ENCODE assay signal across 14 cellular contexts in genomic region chr2:207558106-207558505, GRCh38. TPM values are rescaled to one million over a fixed set of nuclear protein-coding genes. Genes with fewer than 3 reads are reported as not detected.
A peak's percentile ranks its signal among the peaks of the same experiment; 100 is the strongest.
DNase-seq lines count a peak whose midpoint lies in the region; ATAC-seq, FAIRE-seq and TF ChIP-seq lines count a peak whose summit lies in the region.
"Had no signal": no experiment of that assay in that cellular context is flagged by ENCODE, and none has a peak within 500 bp of the region (broad histone marks: within the 10 kb centered on the region; RNA-seq: fewer than 3 reads in every experiment).

No MANE protein-coding gene starts in this region.

- TF ChIP-seq EP300 in A549 (IDR thresholded peaks at IDR 0.05): no peak

- DNase-seq in A549 (ENCODE audit: low read depth in 1 of 2, low spot score in 1 of 2) (no peak), EH (ENCODE audit: low read depth) (peak; percentile 99), SK-N-MC (ENCODE audit: low read depth, low spot score) (no peak), fibroblast of the aortic adventitia (ENCODE audit: low read depth) (peak; percentile 76), SKM-1 treated with dmso at 0.1 percent for 144 hours (lab: John Stamatoyannopoulos, UW; ENCODE audit: unreplicated experiment) (no peak), GM10266 (ENCODE audit: extremely low spot score) (no peak), nucleus accumbens (lab: John Stamatoyannopoulos, UW) (no peak)
- no peak for DNase-seq in stimulated activated CD4-positive, alpha-beta T cell treated with anti-CD3 and anti-CD28 coated beads, Interleukin-4, amount 100 ng/mL, for 24 hours
- DNase-seq: CD4-positive, alpha-beta memory T cell; foreskin keratinocyte; Kasumi-1; NCI-H2171 had no signal

- H3K4me1 ChIP-seq in A549: peaks cover 50% of the 10 kb centered on the region

- H3K9ac ChIP-seq in SK-N-MC (ENCODE audit: insufficient read length): no peak overlapping the region

- H3K27ac ChIP-seq in A549 (peak overlapping the region; percentile 52 to 67; a peak in 4 of 6 replicates), SK-N-MC (peak overlapping the region; percentile 78)
- H3K27ac ChIP-seq: foreskin keratinocyte had no signal

- 68% methylated on average over 2 of the region's 2 CpGs for WGBS in A549 (ENCODE audit: missing lambda C conversion rate)

- H3K9me3 ChIP-seq in A549 (no peaks in the 10 kb centered on the region), SK-N-MC (ENCODE audit: low read depth, low read length) (no peaks in the 10 kb centered on the region)

- ATAC-seq in A549: no peak
- ATAC-seq: foreskin keratinocyte, left lobe of liver had no signal

- TF ChIP-seq CTCF in A549 (IDR thresholded peaks at IDR 0.05) (no peak), fibroblast of the aortic adventitia (IDR thresholded peaks at IDR 0.05; ENCODE audit: insufficient read depth, low read length) (no peak), GM10266 (IDR thresholded peaks at IDR 0.05; ENCODE audit: control insufficient read depth, insufficient read depth, low read depth, missing control alignments) (no peak)

- no peak for TF ChIP-seq POLR2A in A549 (IDR thresholded peaks at IDR 0.05; ENCODE audit: low read length)

- no peak overlapping the region for H3K4me3 ChIP-seq in A549
- H3K4me3 ChIP-seq in SK-N-MC: no peak overlapping the region
- H3K4me3 ChIP-seq in fibroblast of the aortic adventitia (ENCODE audit: low read depth, low read length): no peak overlapping the region

- POLR2A ChIA-PET in A549 (lab: Yijun Ruan, JAX): interaction anchor here (0.9 to 1.1 kb wide), 2 partner anchors 27 to 153 kb away, joined by 3 read pairs; partner anchors contain the start of gene CCNYL1

- CTCF ChIA-PET in A549 (lab: Yijun Ruan, JAX): no interaction called here

- peak overlapping the region; percentile 66 for H3K4me2 ChIP-seq in A549

- TF ChIP-seq RAD21 in A549 (conservative IDR thresholded peaks at IDR 0.05 in 1 of 2, IDR thresholded peaks at IDR 0.05 in 1 of 2): no peak

- H3K36me3 ChIP-seq in SK-N-MC (ENCODE audit: insufficient read depth, low read length): peaks cover 44% of the 10 kb centered on the region

- no peak for FAIRE-seq in A549 (lab: Jason Lieb, UNC)
- FAIRE-seq: bronchial epithelial cell had no signal

TF ChIP-seq in A549, 52 proteins besides CTCF, POLR2A, EP300 and RAD21:
- TF ChIP-seq CBX2 (IDR thresholded peaks at IDR 0.05; ENCODE audit: borderline replicate concordance, low read depth): no peak
- TF ChIP-seq RCOR1 (IDR thresholded peaks at IDR 0.05; ENCODE audit: low read depth, low read length): no peak
- TF ChIP-seq MAZ (IDR thresholded peaks at IDR 0.05; ENCODE audit: borderline replicate concordance, low read depth, low read length): no peak
- TF ChIP-seq NFE2L2 (conservative IDR thresholded peaks at IDR 0.05; ENCODE audit: low read length): no peak
- no peak for TF ChIP-seq KDM5A (IDR thresholded peaks at IDR 0.05)
- TF ChIP-seq ZC3H11A (IDR thresholded peaks at IDR 0.05): no peak
- no peak for TF ChIP-seq POLR2AphosphoS2 (conservative IDR thresholded peaks at IDR 0.05; ENCODE audit: low read length)

RNA-seq across cellular contexts. Expression of gene CREB1, which starts 28.3 kb away (rescaled TPM):
- 42.4 and 42.5 TPM in 2 replicates for polyA plus RNA-seq in A549 (2011; rRNA removed)
- polyA plus RNA-seq in A549 (2012; cell fraction: cytosol; rRNA removed): 16.1 and 22.3 TPM in 2 replicates
- 8.7 and 10.5 TPM in 2 replicates for polyA plus RNA-seq in A549 (2012; cell fraction: nucleus; rRNA removed)
- polyA plus RNA-seq in A549 (2017; fragmentation: RNase III; extraction: RNeasy Plus Mini Kit Qiagen cat#74134 plus additional on column Dnase treatment): 14.3 to 14.7 TPM (median 14.6 TPM) in 3 replicates
- polyA minus RNA-seq in A549 (2011; rRNA and poly(A)+ RNA removed): 128 and 198 TPM in 2 replicates
- 28.6 and 52.4 TPM in 2 replicates for total RNA-seq in fibroblast of the aortic adventitia (ENCODE audit: low replicate concordance)

Comparison
In these comparisons a context has a peak if more than half of its experiments do, and no peak if none do; other contexts are left out.
1. DNase-seq: peak in EH (single experiment) and fibroblast of the aortic adventitia (single experiment); none in A549 (0 of 2), SK-N-MC (single experiment), SKM-1 treated with dmso at 0.1 percent for 144 hours (single experiment), stimulated activated CD4-positive, alpha-beta T cell treated with anti-CD3 and anti-CD28 coated beads, Interleukin-4, amount 100 ng/mL, for 24 hours (single experiment), GM10266 (single experiment) and nucleus accumbens (0 of 56).